28 cellular contexts compared by ENCODE assay signal in genomic region chr18:63173983-63174382, GRCh38.
"Had no signal": no experiment of that assay in that cellular context is flagged by ENCODE, and none has a peak within 500 bp of the region (broad histone marks: within the 10 kb centered on the region; RNA-seq: fewer than 3 reads in every experiment).

No MANE protein-coding gene starts in this region.

- H3K4me3 ChIP-seq: esophagus muscularis mucosa, hepatocyte, left lung, SK-N-MC, smooth muscle cell, upper lobe of left lung had no signal

- H3K9me3 Mint-ChIP-seq: activated CD8-positive, alpha-beta T cell treated with anti-CD3 and anti-CD28 coated beads for 36 hours; central memory CD8-positive, alpha-beta T cell; immature natural killer cell; T-helper 2 cell treated with Interferon-gamma antibody and Interleukin-4, amounts not matched to agents 5 μg/mL and 100 μg/mL, for 36 hours had no signal

- FAIRE-seq: astrocyte, colon, frontal cortex had no signal

- H3K36me3 ChIP-seq: esophagus muscularis mucosa, left lung, thoracic aorta, upper lobe of left lung had no signal

- ATAC-seq: activated CD8-positive, alpha-beta memory T cell treated with anti-CD3 and anti-CD28 coated beads, Interleukin-2, amount 10 ng/mL, durations not matched to agents 7 days and 5 days; activated CD8-positive, alpha-beta T cell treated with anti-CD3 and anti-CD28 coated beads for 36 hours; activated naive CD4-positive, alpha-beta T cell treated with anti-CD3 and anti-CD28 coated beads, Interleukin-2, amount 50 U/mL, for 72 hours; left lung; sciatic nerve had no signal

- H3K27ac ChIP-seq: esophagus muscularis mucosa, hepatocyte, left lung, SK-N-MC, thoracic aorta, upper lobe of left lung had no signal

- H3K9me3 ChIP-seq: esophagus muscularis mucosa, left lung, thoracic aorta, upper lobe of left lung had no signal

- H3K27me3 ChIP-seq: esophagus muscularis mucosa, hepatocyte, left lung, upper lobe of left lung had no signal

- H3K4me1 ChIP-seq: left lung had no signal

- DNase-seq: activated CD4-positive, alpha-beta T cell treated with anti-CD3 and anti-CD28 coated beads for 48 hours; activated CD8-positive, alpha-beta memory T cell treated with anti-CD3 and anti-CD28 coated beads, Interleukin-2, amount 10 ng/mL, durations not matched to agents 7 days and 5 days; activated CD8-positive, alpha-beta T cell treated with anti-CD3 and anti-CD28 coated beads for 36 hours; activated gamma-delta T cell; activated T-cell treated with anti-CD3 and anti-CD28 coated beads for 4 hours; effector memory CD4-positive, alpha-beta T cell; glutamatergic neuron; immature natural killer cell; kidney glomerular epithelial cell; left lung; midbrain; nephron progenitor cell; stimulated activated CD4-positive, alpha-beta T cell treated with anti-CD3 and anti-CD28 coated beads, Interleukin-15, amount 100 ng/mL, for 24 hours; stimulated activated naive CD4-positive, alpha-beta T cell treated with Interleukin-2 at 50 U/mL for 16 hours; SW 1271; upper lobe of left lung had no signal

- H3K27ac Mint-ChIP-seq: activated CD8-positive, alpha-beta memory T cell treated with anti-CD3 and anti-CD28 coated beads, Interleukin-2, amount 10 ng/mL, durations not matched to agents 7 days and 5 days; activated CD8-positive, alpha-beta T cell treated with anti-CD3 and anti-CD28 coated beads for 36 hours; activated naive CD4-positive, alpha-beta T cell treated with anti-CD3 and anti-CD28 coated beads, Interleukin-2, amount 50 U/mL, for 72 hours; nephron progenitor cell; T-helper 2 cell treated with Interferon-gamma antibody and Interleukin-4, amounts not matched to agents 5 μg/mL and 100 μg/mL, for 36 hours had no signal

- H3K4me3 Mint-ChIP-seq: activated CD8-positive, alpha-beta memory T cell treated with anti-CD3 and anti-CD28 coated beads, Interleukin-2, amount 10 ng/mL, durations not matched to agents 7 days and 5 days; activated CD8-positive, alpha-beta T cell treated with anti-CD3 and anti-CD28 coated beads for 36 hours; central memory CD8-positive, alpha-beta T cell; immature natural killer cell; nephron progenitor cell; T-helper 2 cell treated with Interferon-gamma antibody and Interleukin-4, amounts not matched to agents 5 μg/mL and 100 μg/mL, for 36 hours had no signal

- H3K27me3 Mint-ChIP-seq: activated CD8-positive, alpha-beta memory T cell treated with anti-CD3 and anti-CD28 coated beads, Interleukin-2, amount 10 ng/mL, durations not matched to agents 7 days and 5 days; activated CD8-positive, alpha-beta T cell treated with anti-CD3 and anti-CD28 coated beads for 36 hours; central memory CD8-positive, alpha-beta T cell had no signal
